In the genomic region with DNA sequence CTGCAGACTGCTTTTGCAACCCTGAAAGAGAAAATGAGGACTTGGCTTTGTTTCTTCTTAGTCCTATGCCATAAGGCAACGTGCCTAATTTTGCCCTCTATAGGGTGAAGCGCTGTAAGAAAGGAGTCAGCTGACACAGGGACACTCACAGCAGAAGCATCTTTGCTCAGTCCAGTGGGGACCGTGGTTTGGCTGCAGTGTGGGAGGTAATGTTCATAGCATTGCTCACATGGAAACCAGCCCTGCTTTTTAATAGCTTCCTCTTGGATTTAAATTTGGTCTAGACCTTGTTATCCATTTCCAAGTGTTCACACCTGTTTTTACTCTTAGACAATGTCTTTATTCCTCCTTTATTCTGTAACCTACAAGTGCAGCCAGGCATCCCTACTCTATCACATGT, we compare ENCODE assay signal across 16 cellular contexts.
"Had no signal": no experiment of that assay in that cellular context is flagged by ENCODE, and none has a peak within 500 bp of the region (broad histone marks: within the 10 kb centered on the region; RNA-seq: fewer than 3 reads in every experiment).

No MANE protein-coding gene starts in this region.

- H3K9me3 ChIP-seq: thyroid gland, vagina had no signal

- H3K4me3 ChIP-seq: skin epidermis, thyroid gland, vagina had no signal

- H3K36me3 ChIP-seq: thyroid gland, vagina had no signal

- H3K27me3 ChIP-seq: thyroid gland, vagina had no signal

- DNase-seq: activated CD4-positive, alpha-beta T cell treated with anti-CD3 and anti-CD28 coated beads for 36 hours; activated CD8-positive, alpha-beta memory T cell treated with anti-CD3 and anti-CD28 coated beads, Interleukin-2, amount 50 U/mL, for 4 hours; activated CD8-positive, alpha-beta T cell treated with anti-CD3 and anti-CD28 coated beads for 36 hours; activated T-cell treated with anti-CD3 and anti-CD28 coated beads, Interleukin-2, amount 50 U/mL, for 72 hours; cerebellar nuclear complex; erythroblast; foreskin fibroblast; head of caudate nucleus; left colon; naive thymus-derived CD4-positive, alpha-beta T cell; retina; stimulated activated CD4-positive, alpha-beta T cell treated with anti-CD3 and anti-CD28 coated beads, Interleukin-4, amount 100 ng/mL, for 4 hours; T-helper 9 cell; thyroid gland had no signal
